1 cellular context compared by ENCODE assay signal in genomic region chr16:50632927-50633800, GRCh38.
A peak's percentile ranks its signal among the peaks of the same experiment; 100 is the strongest.
TF ChIP-seq lines count a peak whose summit lies in the region.

No MANE protein-coding gene starts in this region.

TF ChIP-seq in HepG2, 621 proteins besides CTCF, POLR2A, EP300 and RAD21:
- TF ChIP-seq TAF15 (IDR thresholded peaks at IDR 0.05; ENCODE audit: low read depth, low read length, poor library complexity, severe bottlenecking) (peak; percentile 43), ZKSCAN1 (IDR thresholded peaks at IDR 0.05; ENCODE audit: low read length) (peak; percentile 79), REL (CRISPR knock-in tag; conservative IDR thresholded peaks at IDR 0.05) (0 out of 2 replicates have a peak, but pooled peaks have one; percentile 40), RBM22 (optimal IDR thresholded peaks at IDR 0.05; ENCODE audit: low read length) (peak; percentile 79), ZBTB38 (CRISPR knock-in tag; IDR thresholded peaks at IDR 0.05) (no peak), HNRNPLL (IDR thresholded peaks at IDR 0.05; ENCODE audit: low read depth, low read length, poor library complexity, severe bottlenecking) (peak; percentile 29), MED1 (CRISPR knock-in tag; IDR thresholded peaks at IDR 0.05) (no peak), AGO2 (optimal IDR thresholded peaks at IDR 0.05; ENCODE audit: low read depth, low read length) (peak; percentile 99), ZNF740 (CRISPR knock-in tag; IDR thresholded peaks at IDR 0.05) (peak; percentile 59; the same call in 1 of the 2 replicates), RBFOX2 (IDR thresholded peaks at IDR 0.05; ENCODE audit: low read depth, low read length) (peak; percentile 58; the same call in 1 of the 2 replicates), MBD4 (IDR thresholded peaks at IDR 0.05; ENCODE audit: borderline replicate concordance, low read length) (0 out of 2 replicates have a peak, but pooled peaks have one; percentile 37)
TF ChIP-seq in HepG2: peak in this region for 9.
